ENCODE assay signal across 11 cellular contexts in the genomic region with DNA sequence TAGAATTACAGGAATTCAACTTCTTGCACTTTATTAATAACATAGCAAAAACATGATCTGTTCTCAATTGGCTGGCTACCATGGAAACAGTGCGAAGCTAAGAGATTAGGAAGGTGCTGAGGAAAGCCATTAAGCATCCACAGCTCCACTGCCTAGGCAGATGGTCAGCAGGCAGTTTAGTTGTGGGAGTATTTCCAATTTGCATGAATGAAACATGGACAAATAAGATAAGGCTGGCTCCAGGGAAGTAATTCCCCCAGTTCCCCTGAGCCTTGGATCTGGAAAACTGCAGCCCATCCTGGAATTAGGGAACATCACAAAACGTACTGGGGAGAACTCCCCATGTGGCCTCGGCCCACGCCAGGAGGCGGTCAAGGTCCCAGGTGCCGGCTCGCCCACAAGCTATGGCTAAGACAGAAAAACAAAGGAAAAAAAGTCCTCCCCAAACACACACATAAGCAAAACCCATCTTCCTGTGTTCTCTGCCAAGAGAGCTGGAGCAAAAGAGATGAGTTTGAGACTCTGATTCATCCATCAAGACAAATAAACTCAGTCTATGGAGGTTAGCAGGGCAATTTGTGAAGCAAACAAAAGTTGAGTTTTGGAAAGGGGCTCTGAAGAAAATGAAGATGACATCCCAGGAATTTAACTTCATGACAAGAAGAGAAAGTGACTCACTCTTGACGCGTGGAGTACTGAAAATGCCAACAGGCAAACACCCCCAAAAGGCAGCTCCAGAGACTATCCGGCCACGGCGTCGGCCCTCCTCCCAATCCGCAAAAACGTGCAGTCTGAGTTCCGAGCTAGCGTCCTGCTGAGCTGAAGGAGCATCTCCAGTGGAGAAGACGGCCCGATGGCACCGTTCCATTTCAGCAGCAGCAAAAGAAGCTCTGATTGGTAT. TPM values are rescaled to one million over a fixed set of nuclear protein-coding genes. Genes with fewer than 3 reads are reported as not detected.
A peak's percentile ranks its signal among the peaks of the same experiment; 100 is the strongest.
DNase-seq lines count a peak whose midpoint lies in the region; ATAC-seq, FAIRE-seq and TF ChIP-seq lines count a peak whose summit lies in the region.
"Had no signal": no experiment of that assay in that cellular context is flagged by ENCODE, and none has a peak within 500 bp of the region (broad histone marks: within the 10 kb centered on the region; RNA-seq: fewer than 3 reads in every experiment).

No MANE protein-coding gene starts in this region.

- DNase-seq in BJ (ENCODE audit: low read depth) (peak; percentile 73), cardiac septum (ENCODE audit: low spot score) (peak; percentile 81), sciatic nerve (ENCODE audit: low spot score) (peak; percentile 78), NCI-H510A treated with DMSO at 0.1 percent for 48 hours (lab: John Stamatoyannopoulos, UW) (no peak), NCI-H1105 treated with DMSO at 0.1 percent for 48 hours (lab: John Stamatoyannopoulos, UW) (no peak), epidermal melanocyte (ENCODE audit: insufficient read length, low spot score) (no peak)
- DNase-seq: activated T-cell treated with anti-CD3 and anti-CD28 coated beads, Interleukin-2, amount 50 U/mL, for 48 hours; hippocampal formation; KG1 had no signal

- CTCF ChIA-PET in BJ (lab: Yijun Ruan, JAX): interaction anchor here (1.0 to 2.0 kb wide), 4 partner anchors 27 to 100 kb away, joined by 3 to 7 read pairs (median 4); no protein-coding TSS in a partner anchor

- POLR2A ChIA-PET in BJ (lab: Charles Lee): interaction anchor here (0.6 to 0.7 kb wide), 2 partner anchors 10 to 134 kb away, joined by 4 to 6 read pairs; no protein-coding TSS in a partner anchor

- intact Hi-C loops in cardiac septum (cut with DNase I) (loop anchor here (2.0 kb wide), 1 partner anchor 22 kb away; no protein-coding TSS in a partner anchor), sciatic nerve (cut with DNase I) (no loop called here)

- H3K27me3 ChIP-seq in BJ (ENCODE audit: control insufficient read depth, insufficient read depth, low read length): no peaks in the 10 kb centered on the region

- H3K4me3 ChIP-seq in BJ (ENCODE audit: low read depth, low read length): no peak overlapping the region

- TF ChIP-seq CTCF in BJ (IDR thresholded peaks at IDR 0.05; ENCODE audit: insufficient read depth, low read depth, low read length): no peak

- FAIRE-seq in TTC549 (lab: Jason Lieb, UNC): peak; percentile 98

- ATAC-seq in sciatic nerve (peak; percentile 90), GM18498 (IDR thresholded peaks at IDR 0.05; ENCODE audit: unreplicated experiment) (no peak)

- no peaks in the 10 kb centered on the region for H3K36me3 ChIP-seq in BJ (ENCODE audit: control insufficient read depth, insufficient read depth, low read length)

RNA-seq across cellular contexts. Expression of a gene that starts 45.1 kb away (rescaled TPM):
- 1,691 and 2,028 TPM in 2 replicates for polyA plus RNA-seq in BJ (2011; rRNA removed)
- 79.6 and 89.6 TPM in 2 replicates for polyA minus RNA-seq in BJ (2011; rRNA and poly(A)+ RNA removed)
- 739 TPM for total RNA-seq in cardiac septum
- total RNA-seq in sciatic nerve: 482 TPM

Comparison
In these comparisons a context has a peak if more than half of its experiments do, and no peak if none do; other contexts are left out.
1. DNase-seq: peak in BJ (single experiment), cardiac septum (single experiment) and sciatic nerve (single experiment); none in NCI-H510A treated with DMSO at 0.1 percent for 48 hours (single experiment), NCI-H1105 treated with DMSO at 0.1 percent for 48 hours (single experiment) and epidermal melanocyte (single experiment).